ENCODE assay signal across 11 cellular contexts in genomic region chr1:161525321-161525720, GRCh38. TPM values are rescaled to one million over a fixed set of nuclear protein-coding genes. Genes with fewer than 3 reads are reported as not detected.
DNase-seq lines count a peak whose midpoint lies in the region; ATAC-seq and TF ChIP-seq lines count a peak whose summit lies in the region.
"Not testable (repeated sequence)": the region's sequence is repeated elsewhere in the genome, so short reads cannot be mapped to it uniquely, and the experiment has no call there.
"Had no signal": no experiment of that assay in that cellular context is flagged by ENCODE, and none has a peak within 500 bp of the region (broad histone marks: within the 10 kb centered on the region; RNA-seq: fewer than 3 reads in every experiment).

No MANE protein-coding gene starts in this region.

- ATAC-seq in RWPE2 (ENCODE audit: low read depth); naive B cell (ENCODE audit: low read depth in 2 of 2): not testable (repeated sequence)

- not testable (repeated sequence) for H3K4me1 ChIP-seq in RWPE2 (ENCODE audit: insufficient read depth, poor library complexity, severe bottlenecking); ectodermal cell (ENCODE audit: control insufficient read depth, insufficient read depth, low read length); hepatocyte (ENCODE audit: insufficient read depth); vagina

- not testable (repeated sequence) for H3K9me3 ChIP-seq in RWPE2 (ENCODE audit: severe bottlenecking); ectodermal cell (ENCODE audit: control insufficient read depth, low read length); hepatocyte (ENCODE audit: low read depth); vagina

- H3K36me3 ChIP-seq in RWPE2 (ENCODE audit: low read depth); ectodermal cell (ENCODE audit: control insufficient read depth, insufficient read depth, low read length); hepatocyte (replicated peaks; ENCODE audit: insufficient read depth, low read depth); vagina: not testable (repeated sequence)

- peak overlapping the region; percentile 78 for H3K4me2 ChIP-seq in hepatocyte

- H3K9me3 Mint-ChIP-seq in naive B cell: peaks cover 0 to 10% (median 3%) of the 10 kb centered on the region in 7 donors

- H4K20me1 ChIP-seq in hepatocyte (ENCODE audit: insufficient read depth, poor library complexity, severe bottlenecking): not testable (repeated sequence)

- peak overlapping the region; percentile 73 to 96 (median 88) for H3K4me3 Mint-ChIP-seq in naive B cell

- H3K27ac Mint-ChIP-seq in naive B cell: not testable (repeated sequence)

- H3K4me3 ChIP-seq in GM12864 (ENCODE audit: low read depth, low read length) (peak overlapping the region; percentile 51; the same call in 1 of the 2 replicates), RWPE2 (ENCODE audit: severe bottlenecking) (peak overlapping the region; percentile 32), ectodermal cell (ENCODE audit: insufficient read depth, low read depth, low read length) (peak overlapping the region; percentile 83), skin epidermis (peak overlapping the region in 6 of 7 experiments; percentile 51 to 80 (median 64)), vagina (peak overlapping the region; percentile 75 to 85)
- H3K4me3 ChIP-seq in hepatocyte: not testable (repeated sequence)

- 85 to 91% methylated on average over 18 to 20 of the region's 23 CpGs for WGBS in ectodermal cell, 2 experiments
- WGBS in hepatocyte (ENCODE audit: low lambda C conversion rate, missing lambda C conversion rate): 81% methylated on average over 21 of the region's 23 CpGs

- not testable (repeated sequence) for TF ChIP-seq CTCF in GM12864 (IDR thresholded peaks at IDR 0.05; ENCODE audit: low read depth, low read length, missing control alignments); RWPE2 (IDR thresholded peaks at IDR 0.05; ENCODE audit: poor library complexity, severe bottlenecking); hepatocyte (IDR thresholded peaks at IDR 0.05; ENCODE audit: poor library complexity); vagina (IDR thresholded peaks at IDR 0.05)

- not testable (repeated sequence) for H3K36me3 Mint-ChIP-seq in naive B cell

- H3K9me2 ChIP-seq in hepatocyte (replicated peaks; ENCODE audit: insufficient read depth): not testable (repeated sequence)

- peaks cover 5 to 39% (median 8%) of the 10 kb centered on the region in 3 donors for H3K27me3 Mint-ChIP-seq in naive B cell

- not testable (repeated sequence) for TF ChIP-seq POLR2A in vagina (IDR thresholded peaks at IDR 0.05)

- not testable (repeated sequence) for H2AFZ ChIP-seq in hepatocyte

- H3K4me1 Mint-ChIP-seq in naive B cell: peaks cover 9 to 23% (median 19%) of the 10 kb centered on the region in 3 donors

- not testable (repeated sequence) for H3K79me2 ChIP-seq in hepatocyte

- H3K27ac ChIP-seq in RWPE2 (ENCODE audit: poor library complexity, severe bottlenecking); ectodermal cell (ENCODE audit: insufficient read depth, low read depth, low read length, poor library complexity, severe bottlenecking); hepatocyte: not testable (repeated sequence)
- peak overlapping the region in 9 of 21 experiments; percentile 9 to 55 (median 43) for H3K27ac ChIP-seq in skin epidermis
- H3K27ac ChIP-seq in vagina: peak overlapping the region; percentile 94

- H3K27me3 ChIP-seq in RWPE2 (ENCODE audit: insufficient read depth, poor library complexity, severe bottlenecking); hepatocyte; vagina: not testable (repeated sequence)
- H3K27me3 ChIP-seq in ectodermal cell (ENCODE audit: control insufficient read depth, insufficient read depth, low read length, poor library complexity, severe bottlenecking): peaks cover 51% of the 10 kb centered on the region

- intact Hi-C loops in vagina (cut with DNase I): not testable (repeated sequence)

- not testable (repeated sequence) for DNase-seq in GM12864 (ENCODE audit: low read depth); RWPE2 (ENCODE audit: low spot score); hepatocyte (ENCODE audit: low spot score); naive B cell; vagina (ENCODE audit: extremely low spot score in 2 of 2)
- DNase-seq in activated effector memory CD4-positive, alpha-beta T cell treated with anti-CD3 and anti-CD28 coated beads, Interleukin-2, amount 50 U/mL, for 16 hours: peak; percentile 63

RNA-seq across cellular contexts. Expression of gene HSPA6, which starts 1.0 kb away (rescaled TPM):
- polyA plus RNA-seq in ectodermal cell (2013, experiment 1 of 4): not detected
- not detected for polyA plus RNA-seq in ectodermal cell (2013, experiment 2 of 4)
- polyA plus RNA-seq in ectodermal cell (2013, experiment 3 of 4): not detected
- not detected for polyA plus RNA-seq in ectodermal cell (2013, experiment 4 of 4)
- 0.50 and 1.1 TPM in 2 replicates for total RNA-seq in hepatocyte
- 0.41 and 13.2 TPM in 2 replicates for polyA plus RNA-seq in hepatocyte
- polyA plus RNA-seq in naive B cell (ENCODE audit: low read depth in 6 of 6): under 1 TPM in 2 of 6 donors, not detected in 4; 0.12 to 0.13 TPM
- total RNA-seq in vagina: 0.98 TPM
- total RNA-seq: osteocyte had no signal

RNA-seq across cellular contexts. Expression of gene FCGR2A, which starts 20.1 kb away (rescaled TPM):
- polyA plus RNA-seq in ectodermal cell (2013, experiment 1 of 4): not detected
- polyA plus RNA-seq in ectodermal cell (2013, experiment 2 of 4): 0.07 TPM
- polyA plus RNA-seq in ectodermal cell (2013, experiment 3 of 4): 0.75 TPM
- not detected for polyA plus RNA-seq in ectodermal cell (2013, experiment 4 of 4)
- total RNA-seq in hepatocyte (3.6 TPM in 2 replicates), vagina (26.3 TPM)
- polyA plus RNA-seq in hepatocyte (0.64 and 1.0 TPM in 2 replicates), naive B cell (ENCODE audit: low read depth in 6 of 6) (1 to 10 TPM in 4 of 6 donors, under 1 TPM in 2; 0.23 to 5.0 (median 1.4) TPM)
- total RNA-seq: osteocyte had no signal

RNA-seq across cellular contexts. Expression of gene FCGR3A, which starts 24.3 kb away (rescaled TPM):
- polyA plus RNA-seq in ectodermal cell (2013, experiment 1 of 4): not detected
- not detected for polyA plus RNA-seq in ectodermal cell (2013, experiment 2 of 4)
- not detected for polyA plus RNA-seq in ectodermal cell (2013, experiment 3 of 4)
- not detected for polyA plus RNA-seq in ectodermal cell (2013, experiment 4 of 4)
- total RNA-seq in hepatocyte (0.17 and 2.2 TPM in 2 replicates), vagina (14.2 TPM)
- polyA plus RNA-seq in hepatocyte (0.31 and 0.80 TPM in 2 replicates), naive B cell (ENCODE audit: low read depth in 6 of 6) (1 to 10 TPM in 4 of 6 donors, under 1 TPM in 2; 0.33 to 3.1 (median 1.3) TPM)
- total RNA-seq: dermis blood vessel endothelial cell, fibroblast of lung, osteocyte had no signal
- polyA plus RNA-seq: fibroblast of lung had no signal
